In genomic region chr2:100821255-100821912, GRCh38 we compare ENCODE assay signal across 10 cellular contexts. TPM values are rescaled to one million over a fixed set of nuclear protein-coding genes. Genes with fewer than 3 reads are reported as not detected.
DNase-seq lines count a peak whose midpoint lies in the region; ATAC-seq and TF ChIP-seq lines count a peak whose summit lies in the region.
"Had no signal": no experiment of that assay in that cellular context is flagged by ENCODE, and none has a peak within 500 bp of the region (broad histone marks: within the 10 kb centered on the region; RNA-seq: fewer than 3 reads in every experiment).

No MANE protein-coding gene starts in this region.

- H3K9me3 Mint-ChIP-seq in progenitor cell of endocrine pancreas (ENCODE audit: low read depth): no peaks in the 10 kb centered on the region

- no peaks in the 10 kb centered on the region for H3K9me3 ChIP-seq in T-helper 17 cell (ENCODE audit: control insufficient read depth, low read length, poor library complexity, severe bottlenecking)

- peak; percentile 43 for DNase-seq in Daoy (ENCODE audit: low read depth)
- DNase-seq in T-helper 17 cell: no peak
- DNase-seq in fibroblast of gingiva (ENCODE audit: low read depth): peak; percentile 63
- DNase-seq in progenitor cell of endocrine pancreas (ENCODE audit: low spot score, unreplicated experiment): no peak
- DNase-seq in NCI-H2029 treated with DMSO at 0.1 percent for 48 hours (lab: John Stamatoyannopoulos, UW): no peak
- DNase-seq in activated naive CD4-positive, alpha-beta T cell (lab: John Stamatoyannopoulos, UW): no peak
- DNase-seq in Kasumi-1 (lab: John Stamatoyannopoulos, UW): no peak
- no peak for DNase-seq in activated gamma-delta T cell (lab: John Stamatoyannopoulos, UW)
- DNase-seq: amniotic stem cell, NCI-H82 had no signal

- H3K36me3 Mint-ChIP-seq in T-helper 17 cell (ENCODE audit: low read depth) (no peaks in the 10 kb centered on the region), progenitor cell of endocrine pancreas (ENCODE audit: insufficient read depth) (no peaks in the 10 kb centered on the region)

- H3K27me3 Mint-ChIP-seq in T-helper 17 cell: peaks cover 46% of the 10 kb centered on the region
- H3K27me3 Mint-ChIP-seq in progenitor cell of endocrine pancreas: peaks cover 72% of the 10 kb centered on the region

- H3K27ac Mint-ChIP-seq in T-helper 17 cell (no peak overlapping the region), progenitor cell of endocrine pancreas (no peak overlapping the region)

- H3K4me1 Mint-ChIP-seq in T-helper 17 cell: peaks cover 13% of the 10 kb centered on the region
- peaks cover 5% of the 10 kb centered on the region for H3K4me1 Mint-ChIP-seq in progenitor cell of endocrine pancreas (ENCODE audit: low read depth)

- H3K4me3 Mint-ChIP-seq in T-helper 17 cell: peak overlapping the region; percentile 79
- peak overlapping the region; percentile 69 for H3K4me3 Mint-ChIP-seq in progenitor cell of endocrine pancreas (ENCODE audit: low read depth)

- no peak for TF ChIP-seq CTCF in progenitor cell of endocrine pancreas (IDR thresholded peaks at IDR 0.05; ENCODE audit: unreplicated experiment)

- no peak for ATAC-seq in T-helper 17 cell

RNA-seq across cellular contexts. Expression of gene NPAS2, which starts 1.4 kb away (rescaled TPM):
- 11.4 and 14.8 TPM in 2 replicates for total RNA-seq in Daoy (2014; rRNA removed; shearing (Covaris generic))
- total RNA-seq in T-helper 17 cell (1 to 10 TPM; 4.6 to 5.9 TPM), progenitor cell of endocrine pancreas (0.84 and 1.00 TPM in 2 replicates)

Comparison
In these comparisons a context has a peak if more than half of its experiments do, and no peak if none do; other contexts are left out.
1. DNase-seq: peak in Daoy (single experiment) and fibroblast of gingiva (single experiment); none in T-helper 17 cell (0 of 3), progenitor cell of endocrine pancreas (single experiment), NCI-H2029 treated with DMSO at 0.1 percent for 48 hours (single experiment), activated naive CD4-positive, alpha-beta T cell (0 of 4), Kasumi-1 (0 of 2) and activated gamma-delta T cell (single experiment).